Comparison of ENCODE assay signal across 9 cellular contexts in genomic region chr3:13544293-13544831, GRCh38. TPM values are rescaled to one million over a fixed set of nuclear protein-coding genes. Genes with fewer than 3 reads are reported as not detected.
DNase-seq lines count a peak whose midpoint lies in the region; ATAC-seq lines count a peak whose summit lies in the region.
"Had no signal": no experiment of that assay in that cellular context is flagged by ENCODE, and none has a peak within 500 bp of the region (broad histone marks: within the 10 kb centered on the region; RNA-seq: fewer than 3 reads in every experiment).

No MANE protein-coding gene starts in this region.

- peaks cover 12% of the 10 kb centered on the region for H3K9me3 Mint-ChIP-seq in activated CD4-positive, alpha-beta memory T cell treated with anti-CD3 and anti-CD28 coated beads for 36 hours
- no peaks in the 10 kb centered on the region for H3K9me3 Mint-ChIP-seq in effector memory CD8-positive, alpha-beta T cell

- no peak overlapping the region for H3K27ac Mint-ChIP-seq in activated CD4-positive, alpha-beta memory T cell treated with anti-CD3 and anti-CD28 coated beads for 36 hours
- peak overlapping the region in 1 of 2 donors; percentile 53 for H3K27ac Mint-ChIP-seq in effector memory CD8-positive, alpha-beta T cell

- peaks cover 16% of the 10 kb centered on the region for H3K4me1 Mint-ChIP-seq in activated CD4-positive, alpha-beta memory T cell treated with anti-CD3 and anti-CD28 coated beads for 36 hours (ENCODE audit: low read depth)
- peaks cover 11 to 17% of the 10 kb centered on the region in 2 donors for H3K4me1 Mint-ChIP-seq in effector memory CD8-positive, alpha-beta T cell (ENCODE audit: low read depth in 2 of 2)

- CTCF ChIA-PET in activated CD4-positive, alpha-beta memory T cell treated with anti-CD3 and anti-CD28 coated beads for 36 hours (lab: Charles Lee): interaction anchor here (0.9 to 1.5 kb wide), 3 partner anchors 103 to 452 kb away, joined by 3 to 9 read pairs (median 8); no protein-coding TSS in a partner anchor

- H3K4me3 Mint-ChIP-seq in activated CD4-positive, alpha-beta memory T cell treated with anti-CD3 and anti-CD28 coated beads for 36 hours: no peak overlapping the region
- H3K4me3 Mint-ChIP-seq in effector memory CD8-positive, alpha-beta T cell: no peak overlapping the region

- peak; percentile 68 for ATAC-seq in effector memory CD8-positive, alpha-beta T cell (replicated peaks)
- ATAC-seq in HG03175 (IDR thresholded peaks at IDR 0.05; ENCODE audit: unreplicated experiment): no peak
- no peak for ATAC-seq in GM21423 (IDR thresholded peaks at IDR 0.05; ENCODE audit: unreplicated experiment)

- intact Hi-C loops in activated CD4-positive, alpha-beta memory T cell treated with anti-CD3 and anti-CD28 coated beads for 36 hours (cut with micrococcal nuclease): no loop called here

- peak; percentile 94 for DNase-seq in EL
- DNase-seq in activated CD4-positive, alpha-beta memory T cell treated with anti-CD3 and anti-CD28 coated beads for 36 hours: peak; percentile 70
- no peak for DNase-seq in effector memory CD8-positive, alpha-beta T cell
- DNase-seq in stimulated activated CD4-positive, alpha-beta T cell treated with anti-CD3 and anti-CD28 coated beads, Interleukin-2, amount 100 ng/mL, for 24 hours: peak; percentile 45 to 62
- DNase-seq in NCI-H748 (lab: John Stamatoyannopoulos, UW; ENCODE audit: unreplicated experiment): no peak
- no peak for DNase-seq in GOT3 (lab: John Stamatoyannopoulos, UW)
- DNase-seq: cerebellar nuclear complex had no signal

- no peaks in the 10 kb centered on the region for H3K36me3 Mint-ChIP-seq in activated CD4-positive, alpha-beta memory T cell treated with anti-CD3 and anti-CD28 coated beads for 36 hours
- no peaks in the 10 kb centered on the region for H3K36me3 Mint-ChIP-seq in effector memory CD8-positive, alpha-beta T cell (ENCODE audit: insufficient read depth)

- H3K27me3 Mint-ChIP-seq in activated CD4-positive, alpha-beta memory T cell treated with anti-CD3 and anti-CD28 coated beads for 36 hours: peaks cover 30% of the 10 kb centered on the region
- peaks cover 44 to 66% of the 10 kb centered on the region in 2 donors for H3K27me3 Mint-ChIP-seq in effector memory CD8-positive, alpha-beta T cell

- POLR2A ChIA-PET in activated CD4-positive, alpha-beta memory T cell treated with anti-CD3 and anti-CD28 coated beads for 36 hours (lab: Charles Lee): no interaction called here

RNA-seq across cellular contexts. Expression of gene FBLN2, which starts 4.6 kb away (rescaled TPM):
- not detected for total RNA-seq in activated CD4-positive, alpha-beta memory T cell treated with anti-CD3 and anti-CD28 coated beads for 36 hours

Comparison
In these comparisons a context has a peak if more than half of its experiments do, and no peak if none do; other contexts are left out.
1. DNase-seq: peak in EL (single experiment), activated CD4-positive, alpha-beta memory T cell treated with anti-CD3 and anti-CD28 coated beads for 36 hours (single experiment) and stimulated activated CD4-positive, alpha-beta T cell treated with anti-CD3 and anti-CD28 coated beads, Interleukin-2, amount 100 ng/mL, for 24 hours (2 of 2); none in effector memory CD8-positive, alpha-beta T cell (0 of 3), NCI-H748 (single experiment) and GOT3 (single experiment).